12 cellular contexts compared by ENCODE assay signal in genomic region chr7:84535584-84536255, GRCh38.
"Had no signal": no experiment of that assay in that cellular context is flagged by ENCODE, and none has a peak within 500 bp of the region (broad histone marks: within the 10 kb centered on the region; RNA-seq: fewer than 3 reads in every experiment).

No MANE protein-coding gene starts in this region.

- H3K27ac ChIP-seq: epithelial cell of prostate had no signal

- FAIRE-seq: TTC549 had no signal

- DNase-seq: activated CD4-positive, alpha-beta T cell treated with anti-CD3 and anti-CD28 coated beads, Interleukin-2, amount 50 U/mL, for 4 hours; activated effector memory CD4-positive, alpha-beta T cell treated with anti-CD3 and anti-CD28 coated beads, Interleukin-2, amount 50 U/mL, for 16 hours; activated T-cell treated with anti-CD3 and anti-CD28 coated beads, Interleukin-2, amount 50 U/mL, for 1 hour; amniotic stem cell; cortex of kidney; effector memory CD8-positive, alpha-beta T cell; hypothalamus; left colon; mammary epithelial cell; T-helper 2 cell had no signal
